21 cellular contexts compared by ENCODE assay signal in the genomic region with DNA sequence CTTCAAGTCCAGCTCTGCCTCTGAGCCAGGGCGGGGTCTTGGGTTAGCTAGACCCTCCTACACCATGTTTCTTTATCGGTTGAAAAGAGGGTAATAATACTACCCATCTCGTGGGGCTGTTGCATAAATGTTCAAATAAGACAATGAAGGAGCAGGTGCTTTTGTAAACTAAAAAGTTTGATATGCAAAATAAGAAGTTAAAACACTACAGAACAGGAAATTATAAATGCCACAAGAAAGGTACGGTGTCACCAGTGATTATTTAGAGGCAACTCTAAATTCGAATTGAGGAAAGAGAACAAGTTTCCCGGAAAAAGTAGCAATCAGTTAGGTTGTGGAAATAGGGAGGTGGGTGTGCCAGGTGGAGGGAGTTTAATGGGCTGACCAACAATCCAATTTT. TPM values are rescaled to one million over a fixed set of nuclear protein-coding genes. Genes with fewer than 3 reads are reported as not detected.
DNase-seq lines count a peak whose midpoint lies in the region; ATAC-seq and TF ChIP-seq lines count a peak whose summit lies in the region.
"Had no signal": no experiment of that assay in that cellular context is flagged by ENCODE, and none has a peak within 500 bp of the region (broad histone marks: within the 10 kb centered on the region; RNA-seq: fewer than 3 reads in every experiment).

No MANE protein-coding gene starts in this region.

- peak overlapping the region; percentile 97 for H3K27ac Mint-ChIP-seq in activated naive CD4-positive, alpha-beta T cell treated with anti-CD3 and anti-CD28 coated beads for 36 hours
- H3K27ac Mint-ChIP-seq in activated naive CD8-positive, alpha-beta T cell = peak overlapping the region; percentile 96

- H3K4me1 ChIP-seq in Loucy (ENCODE audit: insufficient read depth, low read length, poor library complexity, severe bottlenecking) (peaks cover 57% of the 10 kb centered on the region), spleen (peaks cover 15 to 74% (median 37%) of the 10 kb centered on the region in 6 donors), mucosa of descending colon (ENCODE audit: low read depth) (peaks cover 5% of the 10 kb centered on the region)

- H4K20me1 ChIP-seq in Loucy (ENCODE audit: insufficient read depth, low read length, poor library complexity, severe bottlenecking) = peaks cover 6% of the 10 kb centered on the region

- H3K9me3 ChIP-seq in Loucy (ENCODE audit: insufficient read depth, low read depth, low read length) (no peaks in the 10 kb centered on the region), spleen (no peaks in the 10 kb centered on the region), mucosa of descending colon (no peaks in the 10 kb centered on the region)
- H3K9me3 ChIP-seq: heart right ventricle, ovary, tibial nerve had no signal

- H3K4me3 ChIP-seq in Loucy (ENCODE audit: low read length, poor library complexity, severe bottlenecking) (peak overlapping the region; percentile 93), spleen (no peak overlapping the region), mucosa of descending colon (no peak overlapping the region)
- H3K4me3 ChIP-seq: coronary artery, heart right ventricle, ovary, tibial nerve had no signal

- 49 to 60% (median 54%) methylated on average over 6 of the region's 6 CpGs for WGBS in spleen, 5 donors

- peaks cover 5% of the 10 kb centered on the region; the same call in 1 of the 2 replicates for H3K36me3 ChIP-seq in Loucy (ENCODE audit: insufficient read depth, low read length)
- H3K36me3 ChIP-seq in spleen = peaks cover 0 to 2% (median 1%) of the 10 kb centered on the region in 6 donors
- no peaks in the 10 kb centered on the region for H3K36me3 ChIP-seq in mucosa of descending colon (ENCODE audit: low read depth)
- H3K36me3 ChIP-seq: brain microvascular endothelial cell, ovary had no signal

- peaks cover 76% of the 10 kb centered on the region for H3K4me1 Mint-ChIP-seq in activated naive CD4-positive, alpha-beta T cell treated with anti-CD3 and anti-CD28 coated beads for 36 hours (ENCODE audit: low read depth)
- H3K4me1 Mint-ChIP-seq in activated naive CD8-positive, alpha-beta T cell (ENCODE audit: low read depth) = peaks cover 79% of the 10 kb centered on the region

- H3K79me2 ChIP-seq in Loucy (ENCODE audit: insufficient read depth, low read length) = peaks cover 39% of the 10 kb centered on the region

- peaks cover 8% of the 10 kb centered on the region; the same call in 1 of the 2 replicates for H3F3A ChIP-seq in Loucy (ENCODE audit: low read depth)

- H3K9me3 Mint-ChIP-seq in activated naive CD4-positive, alpha-beta T cell treated with anti-CD3 and anti-CD28 coated beads for 36 hours = no peaks in the 10 kb centered on the region
- H3K9me3 Mint-ChIP-seq in activated naive CD8-positive, alpha-beta T cell (ENCODE audit: low read depth) = no peaks in the 10 kb centered on the region
- H3K9me3 Mint-ChIP-seq: immature natural killer cell; stimulated activated naive B cell treated with anti-CD40 and anti-IgM and Interleukin-4, amounts not matched to agents 10 μg/mL and 1 μg/mL and 100 μg/mL, for 72 hours had no signal

- DNase-seq in activated naive CD4-positive, alpha-beta T cell treated with anti-CD3 and anti-CD28 coated beads for 36 hours = no peak
- no peak for DNase-seq in activated naive CD4-positive, alpha-beta T cell treated with Interleukin-2 at 50 U/mL for 16 hours
- DNase-seq in spleen (no peak), mucosa of descending colon (no peak)
- DNase-seq: brain microvascular endothelial cell; COR-L47; heart right ventricle; immature natural killer cell; KBM-7; NCI-H1048; NCI-H2029; NCI-H510A; ovary; right cardiac atrium; stimulated activated naive B cell treated with anti-CD40 and anti-IgM and Interleukin-4, amounts not matched to agents 10 μg/mL and 1 μg/mL and 100 μg/mL, for 72 hours had no signal

- TF ChIP-seq POLR2A in spleen (IDR thresholded peaks at IDR 0.05) = no peak

- H3K9ac ChIP-seq in Loucy (ENCODE audit: low read depth, low read length, poor library complexity, severe bottlenecking) = peak overlapping the region; percentile 100

- peak overlapping the region; percentile 87 for H3K4me3 Mint-ChIP-seq in activated naive CD4-positive, alpha-beta T cell treated with anti-CD3 and anti-CD28 coated beads for 36 hours
- peak overlapping the region; percentile 92 for H3K4me3 Mint-ChIP-seq in activated naive CD8-positive, alpha-beta T cell

- ATAC-seq in GM21367 (IDR thresholded peaks at IDR 0.05; ENCODE audit: unreplicated experiment) (no peak), HG03175 (IDR thresholded peaks at IDR 0.05; ENCODE audit: unreplicated experiment) (no peak), mucosa of descending colon (no peak)
- ATAC-seq: heart right ventricle; right cardiac atrium; stimulated activated naive B cell treated with anti-CD40 and anti-IgM and Interleukin-4, amounts not matched to agents 10 μg/mL and 1 μg/mL and 100 μg/mL, for 72 hours had no signal

- intact Hi-C loops in activated naive CD4-positive, alpha-beta T cell treated with anti-CD3 and anti-CD28 coated beads for 36 hours (cut with micrococcal nuclease) = loop anchor here (5.0 kb wide), 1 partner anchor 122 kb away; no protein-coding TSS in a partner anchor
- intact Hi-C loops in spleen (cut with DNase I; ENCODE audit: low total_unique reads) (no loop called here), mucosa of descending colon (cut with DNase I, micrococcal nuclease) (loop anchor here (5.0 kb wide), 1 partner anchor 58 kb away; no protein-coding TSS in a partner anchor)

- H3K27me3 ChIP-seq in Loucy (ENCODE audit: insufficient read depth, low read length, poor library complexity, severe bottlenecking) (no peaks in the 10 kb centered on the region), spleen (replicated peaks in 1 of 7) (no peaks in the 10 kb centered on the region)
- H3K27me3 ChIP-seq: brain microvascular endothelial cell, heart right ventricle, ovary, tibial nerve had no signal

- peaks cover 35% of the 10 kb centered on the region for H3K36me3 Mint-ChIP-seq in activated naive CD4-positive, alpha-beta T cell treated with anti-CD3 and anti-CD28 coated beads for 36 hours (ENCODE audit: low read depth)
- peaks cover 4% of the 10 kb centered on the region for H3K36me3 Mint-ChIP-seq in activated naive CD8-positive, alpha-beta T cell
- H3K36me3 Mint-ChIP-seq: immature natural killer cell had no signal

- no peaks in the 10 kb centered on the region for H3K27me3 Mint-ChIP-seq in activated naive CD4-positive, alpha-beta T cell treated with anti-CD3 and anti-CD28 coated beads for 36 hours (ENCODE audit: low read depth)
- H3K27me3 Mint-ChIP-seq in activated naive CD8-positive, alpha-beta T cell = no peaks in the 10 kb centered on the region

- H3K4me2 ChIP-seq in Loucy (ENCODE audit: low read depth, low read length, poor library complexity, severe bottlenecking) = peak overlapping the region; percentile 95

- TF ChIP-seq CTCF in Loucy (conservative IDR thresholded peaks at IDR 0.05; ENCODE audit: low read length) (no peak), spleen (IDR thresholded peaks at IDR 0.05 in 8 of 11, conservative IDR thresholded peaks at IDR 0.05 in 3 of 11) (no peak), mucosa of descending colon (IDR thresholded peaks at IDR 0.05) (no peak)

- H2AFZ ChIP-seq in Loucy (ENCODE audit: low read length) = no peak overlapping the region

- CTCF ChIA-PET in activated naive CD4-positive, alpha-beta T cell treated with anti-CD3 and anti-CD28 coated beads for 36 hours (lab: Charles Lee) = interaction anchor here (0.7 to 7.1 kb wide), 8 partner anchors 9 to 55 kb away, joined by 3 to 69 read pairs (median 4); no protein-coding TSS in a partner anchor

- no peaks in the 10 kb centered on the region for H3K9me2 ChIP-seq in Loucy (replicated peaks; ENCODE audit: low read depth, low read length)

- H3K27ac ChIP-seq in spleen = peak overlapping the region in 6 of 8 donors; percentile 8 to 98 (median 93)
- H3K27ac ChIP-seq: brain microvascular endothelial cell, coronary artery, ovary had no signal

RNA-seq across cellular contexts. Expression of a gene that starts 2.4 kb away (rescaled TPM):
- 100 to 1,000 TPM; 289 to 295 TPM for total RNA-seq in activated naive CD4-positive, alpha-beta T cell treated with anti-CD3 and anti-CD28 coated beads for 36 hours
- total RNA-seq in spleen = 10 to 100 TPM; 33.4 to 53.0 (median 40.5) TPM
- 10 to 100 TPM; 12.6 to 29.4 (median 27.7) TPM for polyA plus RNA-seq in spleen
- total RNA-seq in mucosa of descending colon = 10 to 100 TPM in 2 of 3 donors, 1 to 10 TPM in 1; 9.8 to 33.6 (median 26.6) TPM

RNA-seq across cellular contexts. Expression of a gene that starts 36.7 kb away (rescaled TPM):
- total RNA-seq in activated naive CD4-positive, alpha-beta T cell treated with anti-CD3 and anti-CD28 coated beads for 36 hours = 10 to 100 TPM; 62.1 to 63.5 TPM
- total RNA-seq in spleen (10 to 100 TPM; 26.1 to 41.4 (median 34.8) TPM), mucosa of descending colon (10 to 100 TPM; 30.1 to 46.9 (median 32.3) TPM)
- 10 to 100 TPM in 2 of 3 donors, 1 to 10 TPM in 1; 8.9 to 14.0 (median 11.3) TPM for polyA plus RNA-seq in spleen

RNA-seq across cellular contexts. Expression of a gene that starts 47.2 kb away (rescaled TPM):
- 10 to 100 TPM; 80.6 to 85.0 TPM for total RNA-seq in activated naive CD4-positive, alpha-beta T cell treated with anti-CD3 and anti-CD28 coated beads for 36 hours
- total RNA-seq in spleen (10 to 100 TPM; 11.9 to 29.2 (median 22.4) TPM), mucosa of descending colon (1 to 10 TPM; 2.9 to 5.5 (median 3.8) TPM)
- polyA plus RNA-seq in spleen = 10 to 100 TPM in 2 of 3 donors, 1 to 10 TPM in 1; 8.6 to 13.0 (median 10.2) TPM

Comparison
In these comparisons a context has a peak if more than half of its experiments do, and no peak if none do; other contexts are left out.
1. RNA of a gene that starts 2.4 kb away (total RNA-seq): 289 to 295 TPM in activated naive CD4-positive, alpha-beta T cell treated with anti-CD3 and anti-CD28 coated beads for 36 hours; 33.4 to 53.0 TPM in spleen and 9.8 to 33.6 TPM in mucosa of descending colon; every median in the first group is over 4 times any median in the second.